Comparison of ENCODE assay signal across 1 cellular context in the genomic region with DNA sequence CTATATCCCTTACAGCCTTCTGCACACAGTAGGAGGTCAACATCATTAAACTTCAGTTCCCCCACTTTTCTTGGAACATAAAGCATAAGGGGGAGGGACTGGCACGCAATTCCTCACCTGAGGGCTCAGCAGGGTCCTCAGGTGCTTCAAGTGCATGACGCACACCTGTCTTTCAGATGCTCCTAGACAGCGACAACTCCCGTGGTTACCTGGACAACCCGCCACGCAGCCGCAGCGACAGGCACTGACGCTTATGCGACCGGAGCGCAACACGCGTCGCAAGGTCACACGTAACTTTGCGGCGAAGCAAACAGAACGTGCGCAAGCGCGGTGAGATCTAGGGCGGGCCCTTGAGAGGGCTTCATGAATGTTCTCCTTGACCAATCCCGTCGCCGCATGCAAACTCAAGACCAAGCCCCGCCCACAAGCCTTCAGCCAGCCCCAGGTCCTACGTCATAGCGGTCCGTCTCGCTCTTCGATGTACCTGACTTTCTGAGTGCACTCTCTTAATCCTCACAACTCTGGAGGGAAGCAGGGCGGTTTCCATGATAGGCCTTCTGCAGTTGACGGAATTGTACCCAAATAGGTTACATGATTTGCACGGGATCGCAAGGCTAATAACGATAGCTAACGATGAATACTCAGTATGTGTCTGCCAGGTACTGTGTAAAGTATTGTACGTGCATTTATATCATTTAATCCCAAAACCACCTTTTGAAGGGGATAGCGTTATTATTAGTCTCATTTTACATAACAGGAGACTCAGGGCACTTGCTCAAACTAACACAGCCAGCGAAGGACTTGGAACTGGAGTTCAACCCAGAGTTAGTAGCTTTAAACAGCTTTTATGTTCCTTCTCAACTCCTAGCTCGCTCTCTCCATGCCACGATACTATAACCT.
TF ChIP-seq lines count a peak whose summit lies in the region.

A gene with protein sequence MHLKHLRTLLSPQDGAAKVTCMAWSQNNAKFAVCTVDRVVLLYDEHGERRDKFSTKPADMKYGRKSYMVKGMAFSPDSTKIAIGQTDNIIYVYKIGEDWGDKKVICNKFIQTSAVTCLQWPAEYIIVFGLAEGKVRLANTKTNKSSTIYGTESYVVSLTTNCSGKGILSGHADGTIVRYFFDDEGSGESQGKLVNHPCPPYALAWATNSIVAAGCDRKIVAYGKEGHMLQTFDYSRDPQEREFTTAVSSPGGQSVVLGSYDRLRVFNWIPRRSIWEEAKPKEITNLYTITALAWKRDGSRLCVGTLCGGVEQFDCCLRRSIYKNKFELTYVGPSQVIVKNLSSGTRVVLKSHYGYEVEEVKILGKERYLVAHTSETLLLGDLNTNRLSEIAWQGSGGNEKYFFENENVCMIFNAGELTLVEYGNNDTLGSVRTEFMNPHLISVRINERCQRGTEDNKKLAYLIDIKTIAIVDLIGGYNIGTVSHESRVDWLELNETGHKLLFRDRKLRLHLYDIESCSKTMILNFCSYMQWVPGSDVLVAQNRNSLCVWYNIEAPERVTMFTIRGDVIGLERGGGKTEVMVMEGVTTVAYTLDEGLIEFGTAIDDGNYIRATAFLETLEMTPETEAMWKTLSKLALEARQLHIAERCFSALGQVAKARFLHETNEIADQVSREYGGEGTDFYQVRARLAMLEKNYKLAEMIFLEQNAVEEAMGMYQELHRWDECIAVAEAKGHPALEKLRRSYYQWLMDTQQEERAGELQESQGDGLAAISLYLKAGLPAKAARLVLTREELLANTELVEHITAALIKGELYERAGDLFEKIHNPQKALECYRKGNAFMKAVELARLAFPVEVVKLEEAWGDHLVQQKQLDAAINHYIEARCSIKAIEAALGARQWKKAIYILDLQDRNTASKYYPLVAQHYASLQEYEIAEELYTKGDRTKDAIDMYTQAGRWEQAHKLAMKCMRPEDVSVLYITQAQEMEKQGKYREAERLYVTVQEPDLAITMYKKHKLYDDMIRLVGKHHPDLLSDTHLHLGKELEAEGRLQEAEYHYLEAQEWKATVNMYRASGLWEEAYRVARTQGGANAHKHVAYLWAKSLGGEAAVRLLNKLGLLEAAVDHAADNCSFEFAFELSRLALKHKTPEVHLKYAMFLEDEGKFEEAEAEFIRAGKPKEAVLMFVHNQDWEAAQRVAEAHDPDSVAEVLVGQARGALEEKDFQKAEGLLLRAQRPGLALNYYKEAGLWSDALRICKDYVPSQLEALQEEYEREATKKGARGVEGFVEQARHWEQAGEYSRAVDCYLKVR (N-terminal part only) (minus strand): TSS at position 246 of the 900 bp plus-strand sequence. CDS start 90 bp downstream, at position 156.

TF ChIP-seq in HepG2, 621 proteins besides CTCF, POLR2A, EP300 and RAD21 (continued from another document and continues in another):
- TF ChIP-seq, protein P1, sequence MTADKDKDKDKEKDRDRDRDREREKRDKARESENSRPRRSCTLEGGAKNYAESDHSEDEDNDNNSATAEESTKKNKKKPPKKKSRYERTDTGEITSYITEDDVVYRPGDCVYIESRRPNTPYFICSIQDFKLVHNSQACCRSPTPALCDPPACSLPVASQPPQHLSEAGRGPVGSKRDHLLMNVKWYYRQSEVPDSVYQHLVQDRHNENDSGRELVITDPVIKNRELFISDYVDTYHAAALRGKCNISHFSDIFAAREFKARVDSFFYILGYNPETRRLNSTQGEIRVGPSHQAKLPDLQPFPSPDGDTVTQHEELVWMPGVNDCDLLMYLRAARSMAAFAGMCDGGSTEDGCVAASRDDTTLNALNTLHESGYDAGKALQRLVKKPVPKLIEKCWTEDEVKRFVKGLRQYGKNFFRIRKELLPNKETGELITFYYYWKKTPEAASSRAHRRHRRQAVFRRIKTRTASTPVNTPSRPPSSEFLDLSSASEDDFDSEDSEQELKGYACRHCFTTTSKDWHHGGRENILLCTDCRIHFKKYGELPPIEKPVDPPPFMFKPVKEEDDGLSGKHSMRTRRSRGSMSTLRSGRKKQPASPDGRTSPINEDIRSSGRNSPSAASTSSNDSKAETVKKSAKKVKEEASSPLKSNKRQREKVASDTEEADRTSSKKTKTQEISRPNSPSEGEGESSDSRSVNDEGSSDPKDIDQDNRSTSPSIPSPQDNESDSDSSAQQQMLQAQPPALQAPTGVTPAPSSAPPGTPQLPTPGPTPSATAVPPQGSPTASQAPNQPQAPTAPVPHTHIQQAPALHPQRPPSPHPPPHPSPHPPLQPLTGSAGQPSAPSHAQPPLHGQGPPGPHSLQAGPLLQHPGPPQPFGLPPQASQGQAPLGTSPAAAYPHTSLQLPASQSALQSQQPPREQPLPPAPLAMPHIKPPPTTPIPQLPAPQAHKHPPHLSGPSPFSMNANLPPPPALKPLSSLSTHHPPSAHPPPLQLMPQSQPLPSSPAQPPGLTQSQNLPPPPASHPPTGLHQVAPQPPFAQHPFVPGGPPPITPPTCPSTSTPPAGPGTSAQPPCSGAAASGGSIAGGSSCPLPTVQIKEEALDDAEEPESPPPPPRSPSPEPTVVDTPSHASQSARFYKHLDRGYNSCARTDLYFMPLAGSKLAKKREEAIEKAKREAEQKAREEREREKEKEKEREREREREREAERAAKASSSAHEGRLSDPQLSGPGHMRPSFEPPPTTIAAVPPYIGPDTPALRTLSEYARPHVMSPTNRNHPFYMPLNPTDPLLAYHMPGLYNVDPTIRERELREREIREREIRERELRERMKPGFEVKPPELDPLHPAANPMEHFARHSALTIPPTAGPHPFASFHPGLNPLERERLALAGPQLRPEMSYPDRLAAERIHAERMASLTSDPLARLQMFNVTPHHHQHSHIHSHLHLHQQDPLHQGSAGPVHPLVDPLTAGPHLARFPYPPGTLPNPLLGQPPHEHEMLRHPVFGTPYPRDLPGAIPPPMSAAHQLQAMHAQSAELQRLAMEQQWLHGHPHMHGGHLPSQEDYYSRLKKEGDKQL (CRISPR knock-in tag; IDR thresholded peaks at IDR 0.05; ENCODE audit: low read depth) = peak; percentile 46; the same call in 1 of the 2 replicates
- TF ChIP-seq KDM1A (CRISPR knock-in tag; IDR thresholded peaks at IDR 0.05) (no peak), CHD4 (IDR thresholded peaks at IDR 0.05; ENCODE audit: borderline replicate concordance, low read length) (no peak), SRSF4 (IDR thresholded peaks at IDR 0.05; ENCODE audit: low read depth, low read length, poor library complexity, severe bottlenecking) (no peak), HNF4A (CRISPR knock-in tag; IDR thresholded peaks at IDR 0.05) (no peak), ZNF737 (CRISPR knock-in tag; IDR thresholded peaks at IDR 0.05; ENCODE audit: borderline replicate concordance) (no peak), ZNF253 (CRISPR knock-in tag; IDR thresholded peaks at IDR 0.05; ENCODE audit: borderline replicate concordance) (no peak), RARG (CRISPR knock-in tag; IDR thresholded peaks at IDR 0.05; ENCODE audit: low read depth) (no peak), ZFP90 (CRISPR knock-in tag; IDR thresholded peaks at IDR 0.05; ENCODE audit: borderline replicate concordance) (no peak), ATRX (CRISPR knock-in tag; IDR thresholded peaks at IDR 0.05; ENCODE audit: borderline replicate concordance) (no peak; the same call in 1 of the 2 replicates), CSRNP1 (CRISPR knock-in tag; IDR thresholded peaks at IDR 0.05) (no peak; the same call in 1 of the 2 replicates), ZNF496 (CRISPR knock-in tag; IDR thresholded peaks at IDR 0.05; ENCODE audit: insufficient replicate concordance) (no peak), FOXA3 (CRISPR knock-in tag; IDR thresholded peaks at IDR 0.05) (peak; percentile 64), PBX3 (CRISPR knock-in tag; IDR thresholded peaks at IDR 0.05; ENCODE audit: borderline replicate concordance) (no peak), GMEB2 (CRISPR knock-in tag; IDR thresholded peaks at IDR 0.05; ENCODE audit: low read depth) (peak; percentile 95), ZNF713 (CRISPR knock-in tag; IDR thresholded peaks at IDR 0.05) (no peak), ZBTB25 (CRISPR knock-in tag; IDR thresholded peaks at IDR 0.05) (peak; percentile 59; the same call in 1 of the 2 replicates), PHB2 (IDR thresholded peaks at IDR 0.05; ENCODE audit: partially characterized antibody) (no peak), ZNF383 (CRISPR knock-in tag; IDR thresholded peaks at IDR 0.05; ENCODE audit: borderline replicate concordance) (no peak)
- TF ChIP-seq, protein P2, sequence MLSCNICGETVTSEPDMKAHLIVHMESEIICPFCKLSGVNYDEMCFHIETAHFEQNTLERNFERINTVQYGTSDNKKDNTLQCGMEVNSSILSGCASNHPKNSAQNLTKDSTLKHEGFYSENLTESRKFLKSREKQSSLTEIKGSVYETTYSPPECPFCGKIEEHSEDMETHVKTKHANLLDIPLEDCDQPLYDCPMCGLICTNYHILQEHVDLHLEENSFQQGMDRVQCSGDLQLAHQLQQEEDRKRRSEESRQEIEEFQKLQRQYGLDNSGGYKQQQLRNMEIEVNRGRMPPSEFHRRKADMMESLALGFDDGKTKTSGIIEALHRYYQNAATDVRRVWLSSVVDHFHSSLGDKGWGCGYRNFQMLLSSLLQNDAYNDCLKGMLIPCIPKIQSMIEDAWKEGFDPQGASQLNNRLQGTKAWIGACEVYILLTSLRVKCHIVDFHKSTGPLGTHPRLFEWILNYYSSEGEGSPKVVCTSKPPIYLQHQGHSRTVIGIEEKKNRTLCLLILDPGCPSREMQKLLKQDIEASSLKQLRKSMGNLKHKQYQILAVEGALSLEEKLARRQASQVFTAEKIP (CRISPR knock-in tag; IDR thresholded peaks at IDR 0.05; ENCODE audit: borderline replicate concordance) = no peak
